In genomic region chr12:25868193-25868592, GRCh38 we compare ENCODE assay signal across 36 cellular contexts.
"Had no signal": no experiment of that assay in that cellular context is flagged by ENCODE, and none has a peak within 500 bp of the region (broad histone marks: within the 10 kb centered on the region; RNA-seq: fewer than 3 reads in every experiment).

No MANE protein-coding gene starts in this region.

- H3K9me3 ChIP-seq: MG63 had no signal

- H3K36me3 ChIP-seq: MG63 had no signal

- H3K27ac ChIP-seq: KMS-11 had no signal

- H3K4me3 ChIP-seq: MG63 had no signal

- H3K4me2 ChIP-seq: KMS-11 had no signal

- H3K27me3 ChIP-seq: MG63 had no signal

- DNase-seq: Karpas-422, Kasumi-1, MG63, MM.1S, MV-4-11, NCI-H1048, NCI-H1092, NCI-H1092 treated with DMSO at 0.1 percent for 48 hours, NCI-H1105, NCI-H1105 treated with DMSO at 0.1 percent for 48 hours, NCI-H1417, NCI-H1417 treated with DMSO at 0.1 percent for 48 hours, NCI-H1436, NCI-H1436 treated with DMSO at 0.1 percent for 48 hours, NCI-H146, NCI-H1694, NCI-H1694 treated with DMSO at 0.1 percent for 48 hours, NCI-H187, NCI-H187 treated with DMSO at 0.1 percent for 48 hours, NCI-H1930, NCI-H2029, NCI-H2029 treated with DMSO at 0.1 percent for 48 hours, NCI-H2081, NCI-H2081 treated with DMSO at 0.1 percent for 48 hours, NCI-H2107, NCI-H2171, NCI-H2171 treated with DMSO at 0.1 percent for 48 hours, NCI-H2227 treated with DMSO at 0.1 percent for 48 hours, NCI-H226, NCI-H345, NCI-H446, NCI-H446 treated with DMSO at 0.1 percent for 48 hours, NCI-H510A, NCI-H510A treated with DMSO at 0.1 percent for 48 hours, NCI-H524 treated with DMSO at 0.1 percent for 48 hours had no signal
